In genomic region chr5:116841734-116842133, GRCh38 we compare ENCODE assay signal across 35 cellular contexts.
"Had no signal": no experiment of that assay in that cellular context is flagged by ENCODE, and none has a peak within 500 bp of the region (broad histone marks: within the 10 kb centered on the region; RNA-seq: fewer than 3 reads in every experiment).

No MANE protein-coding gene starts in this region.

- H3K36me3 ChIP-seq: ascending aorta, cardiac muscle cell had no signal

- H3K4me3 Mint-ChIP-seq: activated CD4-positive, alpha-beta memory T cell treated with anti-CD3 and anti-CD28 coated beads, Interleukin-2, amount 10 ng/mL, durations not matched to agents 7 days and 5 days; activated CD4-positive, alpha-beta T cell treated with anti-CD3 and anti-CD28 coated beads for 36 hours; activated CD4-positive, alpha-beta T cell treated with anti-CD3 and anti-CD28 coated beads, Interleukin-2, amount 10 ng/mL, durations not matched to agents 7 days and 5 days; activated CD8-positive, alpha-beta memory T cell treated with anti-CD3 and anti-CD28 coated beads, Interleukin-2, amount 10 ng/mL, durations not matched to agents 7 days and 5 days; activated CD8-positive, alpha-beta T cell treated with anti-CD3 and anti-CD28 coated beads, Interleukin-2, amount 10 ng/mL, durations not matched to agents 7 days and 5 days; activated naive CD4-positive, alpha-beta T cell treated with anti-CD3 and anti-CD28 coated beads, Interleukin-2, amount 10 ng/mL, durations not matched to agents 7 days and 5 days; activated naive CD4-positive, alpha-beta T cell treated with anti-CD3 and anti-CD28 coated beads, Interleukin-2, amount 50 U/mL, for 24 hours; activated naive CD8-positive, alpha-beta T cell; activated naive CD8-positive, alpha-beta T cell treated with anti-CD3 and anti-CD28 coated beads, Interleukin-2, amount 10 ng/mL, durations not matched to agents 7 days and 5 days; activated naive CD8-positive, alpha-beta T cell treated with anti-CD3 and anti-CD28 coated beads, Interleukin-2, amount 50 U/mL, for 24 hours; activated T-cell treated with anti-CD3 and anti-CD28 coated beads, Interleukin-2, amount 50 U/mL, for 24 hours; brain; central memory CD8-positive, alpha-beta T cell; T-helper 1 cell treated with Interleukin-12 subunit alpha and Interleukin-12 subunit beta and Interleukin-4 antibody, amounts not matched to agents 30 μg/mL and 1 μg/mL, for 36 hours; T-helper 2 cell treated with Interferon-gamma antibody and Interleukin-4, amounts not matched to agents 5 μg/mL and 100 μg/mL, for 36 hours had no signal

- H3K27ac Mint-ChIP-seq: activated CD4-positive, alpha-beta memory T cell treated with anti-CD3 and anti-CD28 coated beads, Interleukin-2, amount 10 ng/mL, durations not matched to agents 7 days and 5 days; activated CD4-positive, alpha-beta T cell treated with anti-CD3 and anti-CD28 coated beads for 36 hours; activated CD4-positive, alpha-beta T cell treated with anti-CD3 and anti-CD28 coated beads, Interleukin-2, amount 10 ng/mL, durations not matched to agents 7 days and 5 days; activated CD8-positive, alpha-beta memory T cell treated with anti-CD3 and anti-CD28 coated beads, Interleukin-2, amount 10 ng/mL, durations not matched to agents 7 days and 5 days; activated CD8-positive, alpha-beta T cell treated with anti-CD3 and anti-CD28 coated beads, Interleukin-2, amount 10 ng/mL, durations not matched to agents 7 days and 5 days; activated naive CD4-positive, alpha-beta T cell treated with anti-CD3 and anti-CD28 coated beads, Interleukin-2, amount 10 ng/mL, durations not matched to agents 7 days and 5 days; activated naive CD4-positive, alpha-beta T cell treated with anti-CD3 and anti-CD28 coated beads, Interleukin-2, amount 50 U/mL, for 24 hours; activated naive CD8-positive, alpha-beta T cell; activated naive CD8-positive, alpha-beta T cell treated with anti-CD3 and anti-CD28 coated beads, Interleukin-2, amount 10 ng/mL, durations not matched to agents 7 days and 5 days; activated naive CD8-positive, alpha-beta T cell treated with anti-CD3 and anti-CD28 coated beads, Interleukin-2, amount 50 U/mL, for 24 hours; activated T-cell treated with anti-CD3 and anti-CD28 coated beads, Interleukin-2, amount 50 U/mL, for 24 hours; activated T-helper 2 cell treated with anti-CD3 and anti-CD28 coated beads, Interferon-gamma antibody, Interleukin-2, Interleukin-4, amounts not matched to agents 10 μg/mL and 5 μg/mL and 100 μg/mL, durations not matched to agents 14 hours and 24 hours and 36 hours; brain; T-helper 1 cell treated with Interleukin-12 subunit alpha and Interleukin-12 subunit beta and Interleukin-4 antibody, amounts not matched to agents 30 μg/mL and 1 μg/mL, for 36 hours; T-helper 2 cell treated with Interferon-gamma antibody and Interleukin-4, amounts not matched to agents 5 μg/mL and 100 μg/mL, for 36 hours had no signal

- H3K4me3 ChIP-seq: ascending aorta, cardiac muscle cell had no signal

- H3K9me3 ChIP-seq: ascending aorta had no signal

- H3K4me1 Mint-ChIP-seq: activated CD4-positive, alpha-beta memory T cell treated with anti-CD3 and anti-CD28 coated beads, Interleukin-2, amount 10 ng/mL, durations not matched to agents 7 days and 5 days; activated CD4-positive, alpha-beta T cell treated with anti-CD3 and anti-CD28 coated beads for 36 hours; activated CD4-positive, alpha-beta T cell treated with anti-CD3 and anti-CD28 coated beads, Interleukin-2, amount 10 ng/mL, durations not matched to agents 7 days and 5 days; activated CD8-positive, alpha-beta memory T cell treated with anti-CD3 and anti-CD28 coated beads, Interleukin-2, amount 10 ng/mL, durations not matched to agents 7 days and 5 days; activated naive CD4-positive, alpha-beta T cell treated with anti-CD3 and anti-CD28 coated beads, Interleukin-2, amount 10 ng/mL, durations not matched to agents 7 days and 5 days; activated naive CD4-positive, alpha-beta T cell treated with anti-CD3 and anti-CD28 coated beads, Interleukin-2, amount 50 U/mL, for 24 hours; activated naive CD8-positive, alpha-beta T cell treated with anti-CD3 and anti-CD28 coated beads, Interleukin-2, amount 10 ng/mL, durations not matched to agents 7 days and 5 days; activated naive CD8-positive, alpha-beta T cell treated with anti-CD3 and anti-CD28 coated beads, Interleukin-2, amount 50 U/mL, for 24 hours; central memory CD8-positive, alpha-beta T cell had no signal

- H3K27me3 ChIP-seq: ascending aorta, cardiac muscle cell had no signal

- H3K9me3 Mint-ChIP-seq: activated CD4-positive, alpha-beta T cell treated with anti-CD3 and anti-CD28 coated beads, Interleukin-2, amount 10 ng/mL, durations not matched to agents 7 days and 5 days; activated naive CD4-positive, alpha-beta T cell treated with anti-CD3 and anti-CD28 coated beads, Interleukin-2, amount 10 ng/mL, durations not matched to agents 7 days and 5 days; activated T-helper 2 cell treated with anti-CD3 and anti-CD28 coated beads, Interferon-gamma antibody, Interleukin-2, Interleukin-4, amounts not matched to agents 10 μg/mL and 5 μg/mL and 100 μg/mL, durations not matched to agents 14 hours and 24 hours and 36 hours; T-helper 2 cell treated with Interferon-gamma antibody and Interleukin-4, amounts not matched to agents 5 μg/mL and 100 μg/mL, for 36 hours had no signal

- DNase-seq: activated CD4-positive, alpha-beta memory T cell treated with anti-CD3 and anti-CD28 coated beads, Interleukin-2, amount 10 ng/mL, durations not matched to agents 7 days and 5 days; activated CD4-positive, alpha-beta T cell treated with anti-CD3 and anti-CD28 coated beads for 1 hour; activated CD4-positive, alpha-beta T cell treated with anti-CD3 and anti-CD28 coated beads for 36 hours; activated CD4-positive, alpha-beta T cell treated with anti-CD3 and anti-CD28 coated beads for 48 hours; activated CD4-positive, alpha-beta T cell treated with anti-CD3 and anti-CD28 coated beads, Interleukin-2, amount 10 ng/mL, durations not matched to agents 7 days and 5 days; activated CD4-positive, alpha-beta T cell treated with anti-CD3 and anti-CD28 coated beads, Interleukin-2, amount 50 U/mL, for 48 hours; activated CD4-positive, CD25-positive, alpha-beta regulatory T cell; activated CD8-positive, alpha-beta memory T cell treated with anti-CD3 and anti-CD28 coated beads for 24 hours; activated CD8-positive, alpha-beta memory T cell treated with anti-CD3 and anti-CD28 coated beads, Interleukin-2, amount 10 ng/mL, durations not matched to agents 7 days and 5 days; activated CD8-positive, alpha-beta memory T cell treated with anti-CD3 and anti-CD28 coated beads, Interleukin-2, amount 50 U/mL, for 48 hours; activated CD8-positive, alpha-beta T cell treated with anti-CD3 and anti-CD28 coated beads, Interleukin-2, amount 10 ng/mL, durations not matched to agents 7 days and 5 days; activated effector memory CD4-positive, alpha-beta T cell treated with Interleukin-2 at 50 U/mL for 16 hours; activated gamma-delta T cell; activated naive CD4-positive, alpha-beta T cell treated with anti-CD3 and anti-CD28 coated beads, Interleukin-2, amount 10 ng/mL, durations not matched to agents 7 days and 5 days; activated naive CD4-positive, alpha-beta T cell treated with Interleukin-2 at 50 U/mL for 16 hours; activated naive CD8-positive, alpha-beta T cell treated with anti-CD3 and anti-CD28 coated beads, Interleukin-2, amount 10 ng/mL, durations not matched to agents 7 days and 5 days; activated naive CD8-positive, alpha-beta T cell treated with anti-CD3 and anti-CD28 coated beads, Interleukin-2, amount 50 U/mL, for 24 hours; activated T-cell treated with anti-CD3 and anti-CD28 coated beads, Interleukin-2, amount 50 U/mL, for 24 hours; activated T-cell treated with anti-CD3 and anti-CD28 coated beads, Interleukin-2, amount 50 U/mL, for 48 hours; amygdala; anterior cingulate cortex; caudate nucleus; cerebellar nuclear complex; T-helper 2 cell; T-helper 9 cell had no signal

- H3K27ac ChIP-seq: ascending aorta, cardiac muscle cell had no signal

- ATAC-seq: activated CD4-positive, alpha-beta T cell treated with anti-CD3 and anti-CD28 coated beads for 36 hours; activated CD4-positive, CD25-positive, alpha-beta regulatory T cell treated with anti-CD3 and anti-CD28 coated beads, Interleukin-2, amount 50 U/mL, for 24 hours; activated CD8-positive, alpha-beta memory T cell treated with anti-CD3 and anti-CD28 coated beads, Interleukin-2, amount 10 ng/mL, durations not matched to agents 7 days and 5 days; activated CD8-positive, alpha-beta T cell treated with anti-CD3 and anti-CD28 coated beads, Interleukin-2, amount 10 ng/mL, durations not matched to agents 7 days and 5 days; activated naive CD8-positive, alpha-beta T cell treated with anti-CD3 and anti-CD28 coated beads, Interleukin-2, amount 50 U/mL, for 24 hours had no signal

- H3K4me1 ChIP-seq: ascending aorta had no signal

- H3K36me3 Mint-ChIP-seq: activated CD8-positive, alpha-beta memory T cell treated with anti-CD3 and anti-CD28 coated beads, Interleukin-2, amount 10 ng/mL, durations not matched to agents 7 days and 5 days; activated naive CD4-positive, alpha-beta T cell treated with anti-CD3 and anti-CD28 coated beads, Interleukin-2, amount 10 ng/mL, durations not matched to agents 7 days and 5 days; activated naive CD4-positive, alpha-beta T cell treated with anti-CD3 and anti-CD28 coated beads, Interleukin-2, amount 50 U/mL, for 24 hours; activated naive CD8-positive, alpha-beta T cell; activated naive CD8-positive, alpha-beta T cell treated with anti-CD3 and anti-CD28 coated beads, Interleukin-2, amount 10 ng/mL, durations not matched to agents 7 days and 5 days had no signal

- H3K27me3 Mint-ChIP-seq: activated CD4-positive, alpha-beta memory T cell treated with anti-CD3 and anti-CD28 coated beads, Interleukin-2, amount 10 ng/mL, durations not matched to agents 7 days and 5 days; activated CD4-positive, alpha-beta T cell treated with anti-CD3 and anti-CD28 coated beads for 36 hours; activated CD4-positive, alpha-beta T cell treated with anti-CD3 and anti-CD28 coated beads, Interleukin-2, amount 10 ng/mL, durations not matched to agents 7 days and 5 days; activated CD8-positive, alpha-beta memory T cell treated with anti-CD3 and anti-CD28 coated beads, Interleukin-2, amount 10 ng/mL, durations not matched to agents 7 days and 5 days; activated naive CD4-positive, alpha-beta T cell treated with anti-CD3 and anti-CD28 coated beads, Interleukin-2, amount 10 ng/mL, durations not matched to agents 7 days and 5 days; activated naive CD4-positive, alpha-beta T cell treated with anti-CD3 and anti-CD28 coated beads, Interleukin-2, amount 50 U/mL, for 24 hours; activated naive CD8-positive, alpha-beta T cell treated with anti-CD3 and anti-CD28 coated beads, Interleukin-2, amount 10 ng/mL, durations not matched to agents 7 days and 5 days; activated naive CD8-positive, alpha-beta T cell treated with anti-CD3 and anti-CD28 coated beads, Interleukin-2, amount 50 U/mL, for 24 hours; activated T-cell treated with anti-CD3 and anti-CD28 coated beads, Interleukin-2, amount 50 U/mL, for 24 hours; central memory CD8-positive, alpha-beta T cell had no signal
